ENCODE assay signal across 8 cellular contexts in genomic region chr5:35436441-35437057, GRCh38.
DNase-seq lines count a peak whose midpoint lies in the region; ATAC-seq and TF ChIP-seq lines count a peak whose summit lies in the region.

No MANE protein-coding gene starts in this region.

- no peaks in the 10 kb centered on the region for H3K9me3 ChIP-seq in cardiac muscle cell (ENCODE audit: low read depth)
- no peaks in the 10 kb centered on the region for H3K9me3 ChIP-seq in right cardiac atrium (ENCODE audit: control insufficient read depth, low read length)
- H3K9me3 ChIP-seq in SK-N-MC (ENCODE audit: low read depth, low read length) = no peaks in the 10 kb centered on the region

- H3K36me3 ChIP-seq in cardiac muscle cell (no peaks in the 10 kb centered on the region), SK-N-MC (ENCODE audit: insufficient read depth, low read length) (no peaks in the 10 kb centered on the region)

- intact Hi-C loops in right cardiac atrium (cut with DNase I) = no loop called here

- H3K27me3 ChIP-seq in cardiac muscle cell = no peaks in the 10 kb centered on the region
- H3K27me3 ChIP-seq in right cardiac atrium (ENCODE audit: control insufficient read depth, insufficient read depth) = no peaks in the 10 kb centered on the region

- H3K4me1 ChIP-seq in cardiac muscle cell (ENCODE audit: low read depth) (no peaks in the 10 kb centered on the region), right cardiac atrium (ENCODE audit: control insufficient read depth, insufficient read depth, low read length) (no peaks in the 10 kb centered on the region)

- WGBS in right cardiac atrium = 71% methylated on average over 6 of the region's 6 CpGs

- no peak overlapping the region for H3K4me3 ChIP-seq in cardiac muscle cell
- H3K4me3 ChIP-seq in right cardiac atrium (ENCODE audit: low read length) = no peak overlapping the region
- no peak overlapping the region for H3K4me3 ChIP-seq in SK-N-MC

- no peak overlapping the region for H3K9ac ChIP-seq in SK-N-MC (ENCODE audit: insufficient read length)

- H3K27ac ChIP-seq in cardiac muscle cell (no peak overlapping the region), right cardiac atrium (ENCODE audit: low read length) (no peak overlapping the region), SK-N-MC (no peak overlapping the region)

- no peak for TF ChIP-seq EP300 in Ishikawa (IDR thresholded peaks at IDR 0.05; ENCODE audit: borderline replicate concordance)

- ATAC-seq in right cardiac atrium = no peak
- no peak for ATAC-seq in HG02798 (IDR thresholded peaks at IDR 0.05; ENCODE audit: poor library complexity, unreplicated experiment)
- ATAC-seq in HG03469 (IDR thresholded peaks at IDR 0.05; ENCODE audit: unreplicated experiment) = no peak

- TF ChIP-seq RAD21 in Ishikawa (IDR thresholded peaks at IDR 0.05; ENCODE audit: low read depth) = peak; percentile 50

- peak; percentile 53 to 64 for DNase-seq in cardiac muscle cell (ENCODE audit: low read depth in 1 of 2, low spot score in 1 of 2)
- DNase-seq in right cardiac atrium = no peak
- peak; percentile 8 for DNase-seq in SK-N-MC (ENCODE audit: low read depth, low spot score)
- peak; percentile 7 for DNase-seq in globus pallidus (ENCODE audit: low spot score)
- DNase-seq in hypothalamus (lab: John Stamatoyannopoulos, UW) = no peak

- TF ChIP-seq CTCF in cardiac muscle cell (IDR thresholded peaks at IDR 0.05; ENCODE audit: low read depth, low read length) = peak; percentile 62

TF ChIP-seq in Ishikawa, 13 proteins besides CTCF, POLR2A, EP300 and RAD21:
- TF ChIP-seq TEAD4 (IDR thresholded peaks at IDR 0.05) (no peak), EGR1 (IDR thresholded peaks at IDR 0.05) (no peak), NFIC (IDR thresholded peaks at IDR 0.05) (no peak), TCF12 (IDR thresholded peaks at IDR 0.05; ENCODE audit: low read depth) (no peak), FOXM1 (IDR thresholded peaks at IDR 0.05; ENCODE audit: borderline replicate concordance, low read depth) (no peak), USF1 (IDR thresholded peaks at IDR 0.05) (no peak), CEBPB (IDR thresholded peaks at IDR 0.05) (no peak), CREB1 (IDR thresholded peaks at IDR 0.05; ENCODE audit: low read depth) (no peak), ZBTB7A (IDR thresholded peaks at IDR 0.05; ENCODE audit: low read depth) (no peak), REST (IDR thresholded peaks at IDR 0.05; ENCODE audit: low read depth) (no peak), MAX (IDR thresholded peaks at IDR 0.05) (no peak), YY1 (IDR thresholded peaks at IDR 0.05; ENCODE audit: low read depth) (no peak), TAF1 (IDR thresholded peaks at IDR 0.05; ENCODE audit: low read depth) (no peak)

Comparison
In these comparisons a context has a peak if more than half of its experiments do, and no peak if none do; other contexts are left out.
1. DNase-seq: peak in cardiac muscle cell (2 of 2), SK-N-MC (single experiment) and globus pallidus (single experiment); none in right cardiac atrium (0 of 3) and hypothalamus (0 of 51).